ENCODE assay signal across 20 cellular contexts in genomic region chr15:82231233-82231632, GRCh38.
"Had no signal": no experiment of that assay in that cellular context is flagged by ENCODE, and none has a peak within 500 bp of the region (broad histone marks: within the 10 kb centered on the region; RNA-seq: fewer than 3 reads in every experiment).

No MANE protein-coding gene starts in this region.

- H3K27ac ChIP-seq: epithelial cell of prostate, foreskin keratinocyte, tibial nerve, uterus had no signal

- H3K4me1 ChIP-seq: foreskin keratinocyte, tibial nerve, uterus had no signal

- H3K9me3 Mint-ChIP-seq: activated B cell treated with CpG ODN at 0.5 μM for 24 hours; activated T-cell treated with anti-CD3 and anti-CD28 coated beads, Interleukin-2, amount 50 U/mL, for 72 hours; nephron progenitor cell; stimulated activated naive CD8-positive, alpha-beta T cell treated with anti-CD3 and anti-CD28 coated beads, Interleukin-15, Interleukin-2, amounts not matched to agents 100 ng/mL and 50 ng/mL, for 24 hours had no signal

- H3K36me3 ChIP-seq: uterus had no signal

- H3K4me3 Mint-ChIP-seq: activated B cell treated with CpG ODN at 0.5 μM for 24 hours; activated T-cell treated with anti-CD3 and anti-CD28 coated beads, Interleukin-2, amount 50 U/mL, for 72 hours; nephron progenitor cell; stimulated activated naive CD8-positive, alpha-beta T cell treated with anti-CD3 and anti-CD28 coated beads, Interleukin-15, Interleukin-2, amounts not matched to agents 100 ng/mL and 50 ng/mL, for 24 hours had no signal

- H3K27me3 Mint-ChIP-seq: activated B cell treated with CpG ODN at 0.5 μM for 24 hours; stimulated activated naive CD8-positive, alpha-beta T cell treated with anti-CD3 and anti-CD28 coated beads, Interleukin-15, Interleukin-2, amounts not matched to agents 100 ng/mL and 50 ng/mL, for 24 hours had no signal

- H3K9me3 ChIP-seq: tibial nerve, uterus had no signal

- H3K27ac Mint-ChIP-seq: activated B cell treated with CpG ODN at 0.5 μM for 24 hours; activated T-cell treated with anti-CD3 and anti-CD28 coated beads, Interleukin-2, amount 50 U/mL, for 72 hours; nephron progenitor cell; stimulated activated naive CD8-positive, alpha-beta T cell treated with anti-CD3 and anti-CD28 coated beads, Interleukin-15, Interleukin-2, amounts not matched to agents 100 ng/mL and 50 ng/mL, for 24 hours had no signal

- DNase-seq: activated B cell treated with CpG ODN at 0.5 μM for 24 hours; activated CD4-positive, alpha-beta T cell treated with anti-CD3 and anti-CD28 coated beads for 4 hours; activated effector memory CD4-positive, alpha-beta T cell treated with anti-CD3 and anti-CD28 coated beads, Interleukin-2, amount 50 U/mL, for 16 hours; activated naive CD4-positive, alpha-beta T cell treated with anti-CD3 and anti-CD28 coated beads, Interleukin-2, amount 50 U/mL, for 16 hours; activated T-cell treated with anti-CD3 and anti-CD28 coated beads, Interleukin-2, amount 50 U/mL, for 72 hours; amniotic stem cell; dermis blood vessel endothelial cell; hippocampal formation; nephron progenitor cell; retina; stimulated activated CD4-positive, alpha-beta T cell treated with anti-CD3 and anti-CD28 coated beads, Interleukin-2, amount 100 ng/mL, for 24 hours; T-helper 1 cell; T-helper 9 cell; uterus had no signal

- H3K27me3 ChIP-seq: cardiac muscle cell, foreskin keratinocyte, tibial nerve, uterus had no signal

- H3K4me3 ChIP-seq: cardiac muscle cell, lung, tibial nerve, uterus had no signal
